Comparison of ENCODE assay signal across 9 cellular contexts in genomic region chr9:73132034-73132776, GRCh38. TPM values are rescaled to one million over a fixed set of nuclear protein-coding genes. Genes with fewer than 3 reads are reported as not detected.
DNase-seq lines count a peak whose midpoint lies in the region; ATAC-seq lines count a peak whose summit lies in the region.
"Had no signal": no experiment of that assay in that cellular context is flagged by ENCODE, and none has a peak within 500 bp of the region (broad histone marks: within the 10 kb centered on the region; RNA-seq: fewer than 3 reads in every experiment).

No MANE protein-coding gene starts in this region.

- no peak overlapping the region for H4K91ac ChIP-seq in mesenchymal stem cell (ENCODE audit: low read length)

- CTCF ChIA-PET in activated CD8-positive, alpha-beta T cell treated with anti-CD3 and anti-CD28 coated beads, Interleukin-2, amount 10 ng/mL, durations not matched to agents 7 days and 5 days (lab: Charles Lee) = interaction anchor here (1.1 to 3.4 kb wide), 9 partner anchors 10 to 51 kb away, joined by 3 to 18 read pairs (median 6); partner anchors contain the start of gene ANXA1

- peak; percentile 95 for ATAC-seq in HG03064 (IDR thresholded peaks at IDR 0.05; ENCODE audit: low read depth, unreplicated experiment)
- peak; percentile 95 for ATAC-seq in activated CD8-positive, alpha-beta T cell treated with anti-CD3 and anti-CD28 coated beads, Interleukin-2, amount 10 ng/mL, durations not matched to agents 7 days and 5 days

- no peak overlapping the region for H2BK15ac ChIP-seq in mesenchymal stem cell (ENCODE audit: low read depth, poor library complexity, severe bottlenecking)

- H3K14ac ChIP-seq in mesenchymal stem cell (ENCODE audit: low read length in 2 of 2) = no peak overlapping the region

- H3K79me1 ChIP-seq in mesenchymal stem cell (replicated peaks; ENCODE audit: low read length, poor library complexity, severe bottlenecking) = no peaks in the 10 kb centered on the region

- H3K4ac ChIP-seq in mesenchymal stem cell (ENCODE audit: low read depth in 1 of 2, low read length in 2 of 2) = no peak overlapping the region

- H2AK5ac ChIP-seq in mesenchymal stem cell (ENCODE audit: low read length, severe bottlenecking) = no peak overlapping the region

- under 1% methylated on average over 9 of the region's 15 CpGs for WGBS in mesenchymal stem cell

- H4K8ac ChIP-seq in mesenchymal stem cell (ENCODE audit: low read length) = no peak overlapping the region

- peak overlapping the region; percentile 88 for H3K27ac ChIP-seq in mesenchymal stem cell (ENCODE audit: low read length, poor library complexity, severe bottlenecking)
- H3K27ac ChIP-seq: 22Rv1 had no signal

- no peak overlapping the region for H2BK120ac ChIP-seq in mesenchymal stem cell (ENCODE audit: low read depth, low read length)

- H3K18ac ChIP-seq in mesenchymal stem cell (ENCODE audit: low read depth in 1 of 2, low read length in 2 of 2) = no peak overlapping the region

- peak overlapping the region; percentile 79 for H3K4me3 Mint-ChIP-seq in activated CD8-positive, alpha-beta T cell treated with anti-CD3 and anti-CD28 coated beads, Interleukin-2, amount 10 ng/mL, durations not matched to agents 7 days and 5 days

- H3K9ac ChIP-seq in mesenchymal stem cell (ENCODE audit: low read length) = peak overlapping the region; percentile 98

- peaks cover 1% of the 10 kb centered on the region for H3K36me3 Mint-ChIP-seq in activated CD8-positive, alpha-beta T cell treated with anti-CD3 and anti-CD28 coated beads, Interleukin-2, amount 10 ng/mL, durations not matched to agents 7 days and 5 days (ENCODE audit: low read depth)

- peak overlapping the region in 1 of 2 experiments; percentile 87 for H3K4me3 ChIP-seq in mesenchymal stem cell (ENCODE audit: insufficient read depth in 1 of 2, low read depth in 1 of 2, low read length in 2 of 2)

- no peaks in the 10 kb centered on the region for H3K27me3 ChIP-seq in mesenchymal stem cell (ENCODE audit: control insufficient read depth in 1 of 2, insufficient read depth in 1 of 2, low read length in 2 of 2)

- H3K36me3 ChIP-seq in mesenchymal stem cell (ENCODE audit: control insufficient read depth in 1 of 2, insufficient read depth in 2 of 2, low read depth in 1 of 2, low read length in 2 of 2) = no peaks in the 10 kb centered on the region

- peak overlapping the region; percentile 58 for H2BK5ac ChIP-seq in mesenchymal stem cell (ENCODE audit: low read depth, low read length, poor library complexity, severe bottlenecking)

- no peaks in the 10 kb centered on the region for H3K27me3 Mint-ChIP-seq in activated CD8-positive, alpha-beta T cell treated with anti-CD3 and anti-CD28 coated beads, Interleukin-2, amount 10 ng/mL, durations not matched to agents 7 days and 5 days (ENCODE audit: low read depth)

- H3K4me2 ChIP-seq in mesenchymal stem cell (ENCODE audit: low read length, poor library complexity, severe bottlenecking) = peak overlapping the region; percentile 63

- H2AFZ ChIP-seq in mesenchymal stem cell (ENCODE audit: low read depth, low read length) = no peak overlapping the region

- H2BK12ac ChIP-seq in mesenchymal stem cell (ENCODE audit: low read length in 2 of 2) = no peak overlapping the region

- H3K4me1 Mint-ChIP-seq in activated CD8-positive, alpha-beta T cell treated with anti-CD3 and anti-CD28 coated beads, Interleukin-2, amount 10 ng/mL, durations not matched to agents 7 days and 5 days (ENCODE audit: low read depth) = peaks cover 34% of the 10 kb centered on the region

- H3K23ac ChIP-seq in mesenchymal stem cell (ENCODE audit: low read length in 2 of 2) = no peak overlapping the region

- POLR2A ChIA-PET in activated CD8-positive, alpha-beta T cell treated with anti-CD3 and anti-CD28 coated beads, Interleukin-2, amount 10 ng/mL, durations not matched to agents 7 days and 5 days (lab: Charles Lee) = interaction anchor here (1.4 to 1.8 kb wide), 3 partner anchors 17 to 23 kb away, joined by 4 to 11 read pairs (median 9); partner anchors contain the start of gene ANXA1

- H3K4me1 ChIP-seq in mesenchymal stem cell (ENCODE audit: control insufficient read depth, insufficient read depth, low read depth, low read length) = no peaks in the 10 kb centered on the region

- DNase-seq in NCI-H146 (lab: John Stamatoyannopoulos, UW) = peak; percentile 3
- DNase-seq in NCI-H146 treated with DMSO at 0.1 percent for 48 hours (lab: John Stamatoyannopoulos, UW; ENCODE audit: unreplicated experiment) = no peak
- peak; percentile 86 for DNase-seq in NCI-H526 treated with DMSO at 0.1 percent for 48 hours (lab: John Stamatoyannopoulos, UW)
- peak; percentile 84 for DNase-seq in activated CD8-positive, alpha-beta T cell treated with anti-CD3 and anti-CD28 coated beads, Interleukin-2, amount 10 ng/mL, durations not matched to agents 7 days and 5 days
- peak; percentile 67 for DNase-seq in effector CD4-positive, alpha-beta T cell
- DNase-seq in mesenchymal stem cell = peak; percentile 95
- peak; percentile 52 for DNase-seq in stimulated activated CD8-positive, alpha-beta memory T cell treated with anti-CD3 and anti-CD28 coated beads, Interleukin-12 subunit alpha, Interleukin-12 subunit beta, amount 100 ng/mL, for 1 hour (ENCODE audit: low read depth)

- no peaks in the 10 kb centered on the region for H3K9me3 Mint-ChIP-seq in activated CD8-positive, alpha-beta T cell treated with anti-CD3 and anti-CD28 coated beads, Interleukin-2, amount 10 ng/mL, durations not matched to agents 7 days and 5 days (ENCODE audit: insufficient read depth)

- no peaks in the 10 kb centered on the region for H3K9me3 ChIP-seq in mesenchymal stem cell (ENCODE audit: control insufficient read depth, low read length)

- H3K27ac Mint-ChIP-seq in activated CD8-positive, alpha-beta T cell treated with anti-CD3 and anti-CD28 coated beads, Interleukin-2, amount 10 ng/mL, durations not matched to agents 7 days and 5 days = peak overlapping the region; percentile 93

RNA-seq across cellular contexts. Expression of gene ANXA1, which starts 19.5 kb away (rescaled TPM):
- total RNA-seq in activated CD8-positive, alpha-beta T cell treated with anti-CD3 and anti-CD28 coated beads, Interleukin-2, amount 10 ng/mL, durations not matched to agents 7 days and 5 days = 10 to 100 TPM; 88.2 to 90.8 TPM
- 429 TPM for polyA plus RNA-seq in mesenchymal stem cell (2013, experiment 1 of 2)
- polyA plus RNA-seq in mesenchymal stem cell (2013, experiment 2 of 2) = 429 TPM
